In genomic region chr6:155340464-155341129, GRCh38 we compare ENCODE assay signal across 8 cellular contexts. TPM values are rescaled to one million over a fixed set of nuclear protein-coding genes. Genes with fewer than 3 reads are reported as not detected.
A peak's percentile ranks its signal among the peaks of the same experiment; 100 is the strongest.
DNase-seq lines count a peak whose midpoint lies in the region; ATAC-seq and TF ChIP-seq lines count a peak whose summit lies in the region.

No MANE protein-coding gene starts in this region.

- no peak for TF ChIP-seq POLR2A in transverse colon (IDR thresholded peaks at IDR 0.05)

- H3K9me3 ChIP-seq in transverse colon, result peaks cover 0 to 4% of the 10 kb centered on the region in 2 donors

- H3K36me3 ChIP-seq in transverse colon, result no peaks in the 10 kb centered on the region

- H3K27me3 ChIP-seq in transverse colon, result no peaks in the 10 kb centered on the region

- no peaks in the 10 kb centered on the region for H3K4me1 ChIP-seq in transverse colon

- intact Hi-C loops in transverse colon (cut with DNase I; ENCODE audit: low total_unique reads), result no loop called here

- H3K27ac ChIP-seq in transverse colon, result no peak overlapping the region

- H3K4me3 ChIP-seq in transverse colon, result no peak overlapping the region

- TF ChIP-seq EP300 in transverse colon (IDR thresholded peaks at IDR 0.05; ENCODE audit: low read depth), result no peak

- WGBS in transverse colon (ENCODE audit: low coverage in 1 of 2), 2 donors, result 92% methylated on average over 2 of the region's 2 CpGs; no CpG with 5 or more reads in 1 of the 2 donors

- TF ChIP-seq CTCF in AG09319 (IDR thresholded peaks at IDR 0.05; ENCODE audit: low read depth, low read length) (peak; percentile 60), transverse colon (IDR thresholded peaks at IDR 0.05) (no peak)

- ATAC-seq in GM19328 (IDR thresholded peaks at IDR 0.05; ENCODE audit: unreplicated experiment) (peak; percentile 26), HG03432 (IDR thresholded peaks at IDR 0.05; ENCODE audit: unreplicated experiment) (peak; percentile 25), HG02938 (IDR thresholded peaks at IDR 0.05; ENCODE audit: unreplicated experiment) (no peak)

- in situ Hi-C loops in transverse colon (cut with MboI; ENCODE audit: low pct_ligation_motif_present in 1 of 4, low pct_unique_long_range_greater_than_20kb in 1 of 4, low sequenced_read_pairs in 3 of 4), result loop anchor here in 3 of 4 donors (25.0 kb wide), 3 partner anchors 197 to 1222 kb away; no protein-coding TSS in a partner anchor

- DNase-seq in AG09319 (ENCODE audit: extremely low read depth, low read depth) (peak; percentile 23), dermis blood vessel endothelial cell (peak; percentile 34), dedifferentiated amniotic fluid mesenchymal stem cell (ENCODE audit: extremely low spot score) (no peak), transverse colon (no peak), NCI-H1105 treated with DMSO at 0.1 percent for 48 hours (lab: John Stamatoyannopoulos, UW) (no peak)

RNA-seq across cellular contexts. Expression of gene TFB1M, which starts 26.3 kb away (rescaled TPM):
- total RNA-seq in dermis blood vessel endothelial cell (11.9 and 15.6 TPM in 2 replicates), transverse colon (10 to 100 TPM in 3 of 4 donors, 1 to 10 TPM in 1; 3.2 to 43.4 (median 16.5) TPM)

Comparison
In these comparisons a context has a peak if more than half of its experiments do, and no peak if none do; other contexts are left out.
1. DNase-seq: peak in AG09319 (single experiment) and dermis blood vessel endothelial cell (single experiment); none in dedifferentiated amniotic fluid mesenchymal stem cell (single experiment), transverse colon (single experiment) and NCI-H1105 treated with DMSO at 0.1 percent for 48 hours (single experiment).